18 cellular contexts compared by ENCODE assay signal in the genomic region with DNA sequence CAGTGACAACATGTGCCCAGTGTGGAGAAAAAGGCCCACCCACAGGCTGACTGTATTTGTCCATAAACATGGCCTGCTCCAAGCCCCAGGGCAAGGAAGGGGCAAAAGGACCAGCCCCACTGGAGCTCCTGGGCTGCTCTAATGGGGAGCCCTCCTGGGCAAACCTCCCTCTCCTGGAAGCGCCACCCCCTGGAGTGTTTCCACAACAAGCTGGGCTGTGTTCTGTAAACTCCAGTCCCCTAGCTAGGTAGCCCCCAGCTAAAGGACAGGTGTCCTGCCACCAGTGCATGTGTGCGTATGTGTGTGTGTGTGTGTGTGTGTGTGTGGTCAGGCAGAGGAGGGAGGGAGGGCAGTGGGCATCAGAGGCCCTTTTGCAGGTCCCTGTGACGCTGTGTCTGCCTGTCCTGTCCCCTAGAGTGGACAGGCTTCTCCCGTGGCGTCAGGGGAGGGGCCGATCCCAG. TPM values are rescaled to one million over a fixed set of nuclear protein-coding genes. Genes with fewer than 3 reads are reported as not detected.
DNase-seq lines count a peak whose midpoint lies in the region; ATAC-seq and TF ChIP-seq lines count a peak whose summit lies in the region.
"Had no signal": no experiment of that assay in that cellular context is flagged by ENCODE, and none has a peak within 500 bp of the region (broad histone marks: within the 10 kb centered on the region; RNA-seq: fewer than 3 reads in every experiment).

No MANE protein-coding gene starts in this region.

- H3K27me3 Mint-ChIP-seq in CD4-positive, alpha-beta memory T cell: peaks cover under 1 to 3% of the 10 kb centered on the region in 2 donors

- H3K4me3 ChIP-seq in CD4-positive, alpha-beta memory T cell (ENCODE audit: low read length in 2 of 2): no peak overlapping the region
- no peak overlapping the region for H3K4me3 ChIP-seq in hepatocyte

- no peaks in the 10 kb centered on the region for H3K27me3 ChIP-seq in CD4-positive, alpha-beta memory T cell (ENCODE audit: insufficient read depth, low read length)
- no peaks in the 10 kb centered on the region for H3K27me3 ChIP-seq in hepatocyte

- no peak overlapping the region for H3K4me3 Mint-ChIP-seq in CD4-positive, alpha-beta memory T cell
- H3K4me3 Mint-ChIP-seq: H9 had no signal

- peaks cover 37% of the 10 kb centered on the region for H3K4me1 ChIP-seq in CD4-positive, alpha-beta memory T cell (ENCODE audit: insufficient read depth, low read length)
- H3K4me1 ChIP-seq in hepatocyte (ENCODE audit: insufficient read depth): peaks cover 13% of the 10 kb centered on the region

- WGBS in hepatocyte (ENCODE audit: low lambda C conversion rate, missing lambda C conversion rate): 71% methylated on average over 6 of the region's 6 CpGs

- intact Hi-C loops in CD4-positive, alpha-beta memory T cell (cut with micrococcal nuclease): loop anchor here (5.0 kb wide), 1 partner anchor 40 kb away; a partner anchor contains a TSS

- H3K79me2 ChIP-seq in hepatocyte: no peaks in the 10 kb centered on the region

- POLR2A ChIA-PET in CD4-positive, alpha-beta memory T cell (lab: Charles Lee; ENCODE audit: partially characterized antibody): interaction anchor here (1.4 to 5.4 kb wide), 5 partner anchors 11 to 83 kb away, joined by 4 to 54 read pairs (median 6); a partner anchor contains a TSS

- TF ChIP-seq CTCF in hepatocyte (IDR thresholded peaks at IDR 0.05; ENCODE audit: poor library complexity): no peak

- peaks cover 0 to 1% (median 0%) of the 10 kb centered on the region in 8 donors for H3K9me3 Mint-ChIP-seq in CD4-positive, alpha-beta memory T cell
- H3K9me3 Mint-ChIP-seq: activated T-helper 2 cell treated with anti-CD3 and anti-CD28 coated beads, Interferon-gamma antibody, Interleukin-2, Interleukin-4, amounts not matched to agents 10 μg/mL and 5 μg/mL and 100 μg/mL, durations not matched to agents 14 hours and 24 hours and 36 hours; H9 had no signal

- no peak for DNase-seq in CD4-positive, alpha-beta memory T cell
- DNase-seq in DMS153 treated with DMSO at 0.1 percent for 48 hours (lab: John Stamatoyannopoulos, UW; ENCODE audit: unreplicated experiment): peak; percentile 58
- peak; percentile 34 for DNase-seq in NCI-H2107 (lab: John Stamatoyannopoulos, UW)
- peak; percentile 7 for DNase-seq in hepatocyte (ENCODE audit: low spot score)
- no peak for DNase-seq in NCI-H2171 (lab: John Stamatoyannopoulos, UW)
- no peak for DNase-seq in DMS114 treated with DMSO at 0.1 percent for 48 hours (lab: John Stamatoyannopoulos, UW; ENCODE audit: unreplicated experiment)
- DNase-seq: dermis blood vessel endothelial cell, DND-41, H9, KG1, left cardiac atrium, midbrain, OCI-M1 had no signal

- H3K27ac Mint-ChIP-seq in CD4-positive, alpha-beta memory T cell: peak overlapping the region in 6 of 7 donors; percentile 19 to 99 (median 76)
- H3K27ac Mint-ChIP-seq: activated T-helper 2 cell treated with anti-CD3 and anti-CD28 coated beads, Interferon-gamma antibody, Interleukin-2, Interleukin-4, amounts not matched to agents 10 μg/mL and 5 μg/mL and 100 μg/mL, durations not matched to agents 14 hours and 24 hours and 36 hours had no signal

- ATAC-seq in HG03571 (IDR thresholded peaks at IDR 0.05; ENCODE audit: unreplicated experiment) (no peak), HG03520 (IDR thresholded peaks at IDR 0.05; ENCODE audit: unreplicated experiment) (no peak)
- ATAC-seq: left cardiac atrium had no signal

- H3K36me3 ChIP-seq in CD4-positive, alpha-beta memory T cell (ENCODE audit: insufficient read depth, low read length): no peaks in the 10 kb centered on the region
- H3K36me3 ChIP-seq in hepatocyte (replicated peaks; ENCODE audit: insufficient read depth, low read depth): no peaks in the 10 kb centered on the region

- no peak overlapping the region for H2AFZ ChIP-seq in hepatocyte

- no peaks in the 10 kb centered on the region for H3K9me3 ChIP-seq in CD4-positive, alpha-beta memory T cell (ENCODE audit: control insufficient read depth in 1 of 2, low read length in 2 of 2)
- no peaks in the 10 kb centered on the region for H3K9me3 ChIP-seq in hepatocyte (ENCODE audit: low read depth)

- no peaks in the 10 kb centered on the region for H4K20me1 ChIP-seq in hepatocyte (ENCODE audit: insufficient read depth, poor library complexity, severe bottlenecking)

- no peaks in the 10 kb centered on the region for H3K36me3 Mint-ChIP-seq in CD4-positive, alpha-beta memory T cell

- no peaks in the 10 kb centered on the region for H3K9me2 ChIP-seq in hepatocyte (replicated peaks; ENCODE audit: insufficient read depth)

- H3K4me1 Mint-ChIP-seq in CD4-positive, alpha-beta memory T cell: peaks cover 27 to 38% (median 32%) of the 10 kb centered on the region in 4 donors

- H3K27ac ChIP-seq in CD4-positive, alpha-beta memory T cell (ENCODE audit: low read depth, low read length): no peak overlapping the region
- no peak overlapping the region for H3K27ac ChIP-seq in hepatocyte

- CTCF ChIA-PET in CD4-positive, alpha-beta memory T cell (lab: Charles Lee; ENCODE audit: partially characterized antibody): interaction anchor here (1.1 to 21.0 kb wide), 7 partner anchors 10 to 254 kb away, joined by 3 to 554 read pairs (median 15); a partner anchor contains a TSS

- no peak overlapping the region for H3K4me2 ChIP-seq in hepatocyte

RNA-seq across cellular contexts. Expression of a gene that starts 11.3 kb away (rescaled TPM):
- not detected for total RNA-seq in CD4-positive, alpha-beta memory T cell
- polyA plus RNA-seq in CD4-positive, alpha-beta memory T cell: not detected
- not detected in 2 replicates for total RNA-seq in hepatocyte
- polyA plus RNA-seq in hepatocyte: 0.06 and 0.31 TPM in 2 replicates
- total RNA-seq: activated T-helper 2 cell treated with anti-CD3 and anti-CD28 coated beads, Interferon-gamma antibody, Interleukin-2, Interleukin-4, amounts not matched to agents 10 μg/mL and 5 μg/mL and 100 μg/mL, durations not matched to agents 14 hours and 24 hours and 36 hours; bronchial epithelial cell; epithelial cell of proximal tubule had no signal

RNA-seq across cellular contexts. Expression of a gene that starts 36.9 kb away (rescaled TPM):
- 1,000 to 10,000 TPM; 3,210 to 3,299 TPM for total RNA-seq in CD4-positive, alpha-beta memory T cell
- 1,000 to 10,000 TPM; 2,224 to 3,294 TPM for polyA plus RNA-seq in CD4-positive, alpha-beta memory T cell
- total RNA-seq in hepatocyte: 1,924 and 2,459 TPM in 2 replicates
- 806 and 874 TPM in 2 replicates for polyA plus RNA-seq in hepatocyte

RNA-seq across cellular contexts. Expression of a gene that starts 39.5 kb away (rescaled TPM):
- 10 to 100 TPM; 22.2 to 25.7 TPM for total RNA-seq in CD4-positive, alpha-beta memory T cell
- polyA plus RNA-seq in CD4-positive, alpha-beta memory T cell: 1 to 10 TPM in 1 of 2 donors, under 1 TPM in 1; 0.20 to 2.0 TPM
- total RNA-seq in hepatocyte: 1.9 and 2.2 TPM in 2 replicates
- polyA plus RNA-seq in hepatocyte: 4.2 and 6.3 TPM in 2 replicates

Comparison
In these comparisons a context has a peak if more than half of its experiments do, and no peak if none do; other contexts are left out.
1. DNase-seq: peak in DMS153 treated with DMSO at 0.1 percent for 48 hours (single experiment), NCI-H2107 (single experiment) and hepatocyte (single experiment); none in CD4-positive, alpha-beta memory T cell (0 of 5), NCI-H2171 (single experiment) and DMS114 treated with DMSO at 0.1 percent for 48 hours (single experiment).